Comparison of ENCODE assay signal across 34 cellular contexts in genomic region chr19:44278181-44278690, GRCh38. TPM values are rescaled to one million over a fixed set of nuclear protein-coding genes. Genes with fewer than 3 reads are reported as not detected.
A peak's percentile ranks its signal among the peaks of the same experiment; 100 is the strongest.
DNase-seq lines count a peak whose midpoint lies in the region; TF ChIP-seq lines count a peak whose summit lies in the region.
"Had no signal": no experiment of that assay in that cellular context is flagged by ENCODE, and none has a peak within 500 bp of the region (broad histone marks: within the 10 kb centered on the region; RNA-seq: fewer than 3 reads in every experiment).

No MANE protein-coding gene starts in this region.

- in situ Hi-C loops in brain microvascular endothelial cell (cut with HindIII; ENCODE audit: low pct_ligation_motif_present, low sequenced_read_pairs) = no loop called here
- in situ Hi-C loops in transverse colon (cut with MboI; ENCODE audit: low pct_ligation_motif_present in 1 of 4, low pct_unique_long_range_greater_than_20kb in 1 of 4, low sequenced_read_pairs in 3 of 4) = no loop called here

- H3K9me3 ChIP-seq in transverse colon = peaks cover 56 to 58% of the 10 kb centered on the region in 2 donors

- 87 to 93% methylated on average over 4 of the region's 4 CpGs for WGBS in transverse colon (ENCODE audit: low coverage in 1 of 2), 2 donors

- peaks cover 29% of the 10 kb centered on the region for H3K4me1 Mint-ChIP-seq in HFFc6 (ENCODE audit: low read depth)
- H3K4me1 Mint-ChIP-seq: activated naive CD8-positive, alpha-beta T cell treated with anti-CD3 and anti-CD28 coated beads for 36 hours; natural killer cell; T-cell; WTC11 had no signal

- no peak for TF ChIP-seq EP300 in transverse colon (IDR thresholded peaks at IDR 0.05; ENCODE audit: low read depth)

- H3K27me3 Mint-ChIP-seq in HFFc6 (ENCODE audit: insufficient read depth) = peaks cover 2% of the 10 kb centered on the region; the same call in 1 of the 2 replicates
- H3K27me3 Mint-ChIP-seq: activated naive CD8-positive, alpha-beta T cell treated with anti-CD3 and anti-CD28 coated beads for 36 hours; activated T-cell treated with anti-CD3 and anti-CD28 coated beads, Interleukin-2, amount 50 U/mL, for 24 hours; T-cell had no signal

- H3K36me3 ChIP-seq in brain microvascular endothelial cell (replicated peaks) = no peaks in the 10 kb centered on the region
- H3K36me3 ChIP-seq in transverse colon = peaks cover 0 to 17% (median 3%) of the 10 kb centered on the region in 4 donors
- H3K36me3 ChIP-seq: lower lobe of right lung, SJSA1 had no signal

- intact Hi-C loops in transverse colon (cut with DNase I; ENCODE audit: low total_unique reads) = no loop called here

- no peak overlapping the region for H3K4me3 ChIP-seq in AG10803 (ENCODE audit: low read length)
- no peak overlapping the region for H3K4me3 ChIP-seq in brain microvascular endothelial cell (ENCODE audit: low read depth, low read length)
- no peak overlapping the region for H3K4me3 ChIP-seq in foreskin fibroblast (ENCODE audit: low read depth in 1 of 2, low read length in 2 of 2)
- H3K4me3 ChIP-seq in transverse colon = no peak overlapping the region
- H3K4me3 ChIP-seq: BLaER1 treated with 17β-estradiol and CSF1 and Interleukin-3, amounts not matched to agents 10 nM and 100 nM; heart left ventricle; lower lobe of right lung; mucosa of descending colon; Peyer's patch; psoas muscle; SJSA1 had no signal

- H3K27ac Mint-ChIP-seq in HFFc6 = peak overlapping the region; percentile 76
- H3K27ac Mint-ChIP-seq: activated naive CD8-positive, alpha-beta T cell treated with anti-CD3 and anti-CD28 coated beads for 36 hours; activated T-cell treated with anti-CD3 and anti-CD28 coated beads, Interleukin-2, amount 50 U/mL, for 24 hours; natural killer cell; T-cell; WTC11 had no signal

- H3K9me3 Mint-ChIP-seq in HFFc6 = peaks cover 40% of the 10 kb centered on the region

- H3K27ac ChIP-seq in brain microvascular endothelial cell = no peak overlapping the region
- H3K27ac ChIP-seq in substantia nigra (ENCODE audit: low read depth, low read length, poor library complexity, severe bottlenecking) = no peak overlapping the region
- H3K27ac ChIP-seq in transverse colon = no peak overlapping the region
- H3K27ac ChIP-seq: BLaER1 treated with 17β-estradiol and CSF1 and Interleukin-3, amounts not matched to agents 10 nM and 100 nM; heart left ventricle; lower lobe of right lung; Peyer's patch; psoas muscle; SJSA1 had no signal

- H3K4me3 Mint-ChIP-seq in HFFc6 = peak overlapping the region; percentile 38
- H3K4me3 Mint-ChIP-seq: activated naive CD8-positive, alpha-beta T cell treated with anti-CD3 and anti-CD28 coated beads for 36 hours; activated T-cell treated with anti-CD3 and anti-CD28 coated beads, Interleukin-2, amount 50 U/mL, for 24 hours; natural killer cell; T-cell; WTC11 had no signal

- TF ChIP-seq CTCF in AG10803 (conservative IDR thresholded peaks at IDR 0.05; ENCODE audit: low read length) (no peak), HFFc6 (IDR thresholded peaks at IDR 0.05) (no peak), brain microvascular endothelial cell (IDR thresholded peaks at IDR 0.05; ENCODE audit: low read depth, low read length, missing control alignments) (no peak), foreskin fibroblast (IDR thresholded peaks at IDR 0.05; ENCODE audit: low read depth, low read length) (no peak), transverse colon (IDR thresholded peaks at IDR 0.05) (no peak)

- TF ChIP-seq POLR2A in transverse colon (IDR thresholded peaks at IDR 0.05) = no peak

- H3K36me3 Mint-ChIP-seq in HFFc6 (ENCODE audit: low read depth) = peaks cover 33% of the 10 kb centered on the region

- no peaks in the 10 kb centered on the region for H3K4me1 ChIP-seq in transverse colon
- H3K4me1 ChIP-seq: BLaER1 treated with 17β-estradiol and CSF1 and Interleukin-3, amounts not matched to agents 10 nM and 100 nM; heart left ventricle; lower lobe of right lung; Peyer's patch; psoas muscle; SJSA1 had no signal

- no peaks in the 10 kb centered on the region for H3K27me3 ChIP-seq in brain microvascular endothelial cell (replicated peaks)
- H3K27me3 ChIP-seq in transverse colon = no peaks in the 10 kb centered on the region
- H3K27me3 ChIP-seq: BLaER1 treated with 17β-estradiol and CSF1 and Interleukin-3, amounts not matched to agents 10 nM and 100 nM; heart left ventricle; Peyer's patch; SJSA1 had no signal

- peak; percentile 49 for DNase-seq in AG10803 (ENCODE audit: low read depth)
- DNase-seq in HFFc6 = peak; percentile 38
- peak; percentile 12 for DNase-seq in brain microvascular endothelial cell
- peak; percentile 29 to 54 for DNase-seq in foreskin fibroblast
- no peak for DNase-seq in anterior cingulate cortex (lab: John Stamatoyannopoulos, UW)
- DNase-seq in substantia nigra (lab: John Stamatoyannopoulos, UW) = no peak
- no peak for DNase-seq in NCI-H345 treated with DMSO at 0.1 percent for 48 hours (lab: John Stamatoyannopoulos, UW; ENCODE audit: unreplicated experiment)
- DNase-seq in transverse colon = no peak
- DNase-seq: ACHN; activated CD4-positive, alpha-beta T cell treated with anti-CD3 and anti-CD28 coated beads, Interleukin-2, amount 50 U/mL, for 1 hour; activated gamma-delta T cell; activated naive CD8-positive, alpha-beta T cell treated with anti-CD3 and anti-CD28 coated beads for 36 hours; activated T-cell treated with anti-CD3 and anti-CD28 coated beads, Interleukin-2, amount 50 U/mL, for 24 hours; central memory CD4-positive, alpha-beta T cell; dermis blood vessel endothelial cell; DMS153; heart left ventricle; kidney glomerular epithelial cell; lower lobe of right lung; mucosa of descending colon; natural killer cell; NCI-H146; NCI-H446; NCI-H748 treated with DMSO at 0.1 percent for 48 hours; occipital lobe; Peyer's patch; psoas muscle; stimulated activated CD4-positive, alpha-beta T cell treated with anti-CD3 and anti-CD28 coated beads, Interleukin-4, amount 100 ng/mL, for 24 hours; T-cell; trophoblast cell had no signal

RNA-seq across cellular contexts. Expression of gene ZNF233, which starts 18.6 kb away (rescaled TPM):
- 1 to 10 TPM in 1 of 6 experiments, under 1 TPM in 5; 0.36 to 1.2 (median 0.68) TPM for total RNA-seq in HFFc6 (2021; fragmentation: NEBNext Ultra II Directional; extraction: Animal tissue kit (Norgen Biotek cat#: 25700))
- 1 to 10 TPM in 2 of 4 donors, not detected in 2; 1.3 to 2.2 TPM for total RNA-seq in transverse colon
- total RNA-seq: G401 had no signal

RNA-seq across cellular contexts. Expression of gene ZNF235, which starts 26.6 kb away (rescaled TPM):
- total RNA-seq in HFFc6 (2021; fragmentation: NEBNext Ultra II Directional; extraction: Animal tissue kit (Norgen Biotek cat#: 25700)) = 1 to 10 TPM; 1.6 to 2.1 (median 1.9) TPM
- 10 to 100 TPM in 1 of 4 donors, 1 to 10 TPM in 3; 7.1 to 10.6 (median 8.4) TPM for total RNA-seq in transverse colon

Comparison
In these comparisons a context has a peak if more than half of its experiments do, and no peak if none do; other contexts are left out.
1. DNase-seq: peak in AG10803 (single experiment), HFFc6 (single experiment), brain microvascular endothelial cell (single experiment) and foreskin fibroblast (2 of 2); none in anterior cingulate cortex (0 of 58), substantia nigra (0 of 49), NCI-H345 treated with DMSO at 0.1 percent for 48 hours (single experiment) and transverse colon (single experiment).